1 cellular context compared by ENCODE assay signal in the genomic region with DNA sequence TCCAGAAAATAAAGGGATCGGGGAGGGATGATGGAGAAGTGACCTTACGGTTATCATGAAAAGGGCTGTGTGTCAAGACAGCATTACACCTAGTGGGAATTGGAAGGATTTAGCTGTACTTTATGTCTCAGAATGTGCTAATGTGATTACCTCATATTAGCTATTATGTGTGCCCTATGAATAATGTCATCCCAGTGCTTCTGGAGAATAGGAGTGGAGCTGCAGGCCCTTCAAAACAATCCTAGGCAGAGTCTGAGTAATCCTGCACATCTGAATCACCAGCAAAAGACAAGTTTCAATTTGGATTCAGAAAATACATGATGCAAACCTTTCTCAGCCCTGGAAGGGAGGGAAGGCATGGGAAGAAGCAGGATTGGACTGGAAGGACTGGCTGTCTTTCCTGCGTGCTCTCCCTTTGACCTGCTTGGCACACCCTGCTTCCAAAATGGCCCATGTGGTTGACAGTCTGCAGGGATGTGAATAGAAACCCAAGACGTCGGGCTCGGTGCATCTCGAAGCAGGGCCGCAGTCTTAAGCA.
A peak's percentile ranks its signal among the peaks of the same experiment; 100 is the strongest.
TF ChIP-seq lines count a peak whose summit lies in the region.

No MANE protein-coding gene starts in this region.

TF ChIP-seq in GM12878, 131 proteins besides CTCF, POLR2A, EP300 and RAD21:
- TF ChIP-seq, protein P1, sequence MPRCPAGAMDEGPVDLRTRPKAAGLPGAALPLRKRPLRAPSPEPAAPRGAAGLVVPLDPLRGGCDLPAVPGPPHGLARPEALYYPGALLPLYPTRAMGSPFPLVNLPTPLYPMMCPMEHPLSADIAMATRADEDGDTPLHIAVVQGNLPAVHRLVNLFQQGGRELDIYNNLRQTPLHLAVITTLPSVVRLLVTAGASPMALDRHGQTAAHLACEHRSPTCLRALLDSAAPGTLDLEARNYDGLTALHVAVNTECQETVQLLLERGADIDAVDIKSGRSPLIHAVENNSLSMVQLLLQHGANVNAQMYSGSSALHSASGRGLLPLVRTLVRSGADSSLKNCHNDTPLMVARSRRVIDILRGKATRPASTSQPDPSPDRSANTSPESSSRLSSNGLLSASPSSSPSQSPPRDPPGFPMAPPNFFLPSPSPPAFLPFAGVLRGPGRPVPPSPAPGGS (IDR thresholded peaks at IDR 0.05; ENCODE audit: borderline replicate concordance, insufficient read depth, low read depth, low read length, poor library complexity, severe bottlenecking) = peak; percentile 29
- TF ChIP-seq TARDBP (IDR thresholded peaks at IDR 0.05; ENCODE audit: borderline replicate concordance) = no peak
